Comparison of ENCODE assay signal across 21 cellular contexts in the genomic region with DNA sequence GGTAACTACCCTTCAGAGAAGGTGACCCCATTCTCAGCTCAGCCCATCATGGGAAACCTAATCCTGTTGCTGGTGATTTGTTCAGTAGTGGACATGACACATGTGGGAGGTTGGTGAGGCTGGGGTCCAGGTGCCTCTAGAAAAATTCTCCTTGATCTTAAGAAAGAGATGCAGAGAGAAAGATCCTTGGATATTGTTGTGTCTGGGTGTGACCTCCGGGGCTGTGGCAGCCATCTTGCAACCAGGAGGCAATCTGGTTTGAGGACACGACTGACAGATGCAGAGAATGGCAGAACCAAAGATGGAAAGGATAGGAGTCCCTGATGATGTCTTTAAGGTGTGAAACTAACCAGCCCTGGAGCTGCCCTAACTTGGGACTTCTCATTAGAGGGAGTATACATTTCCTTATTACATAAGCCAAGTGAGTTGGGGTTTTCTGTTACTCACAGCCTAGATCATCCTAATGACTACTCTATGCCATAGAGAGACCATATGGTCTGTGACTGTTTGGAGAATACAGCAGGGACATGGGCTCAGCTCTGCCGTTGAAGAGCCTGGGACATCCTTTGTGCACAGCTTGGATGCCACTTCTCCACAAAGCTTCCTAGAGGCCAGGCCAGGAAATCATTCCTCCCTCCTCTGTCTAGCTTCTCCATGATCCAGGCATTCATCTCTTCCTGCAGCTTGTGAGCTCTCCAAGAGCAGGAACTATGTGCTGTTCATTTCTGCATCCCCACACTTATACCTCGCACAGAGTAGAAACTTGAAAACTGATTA. TPM values are rescaled to one million over a fixed set of nuclear protein-coding genes. Genes with fewer than 3 reads are reported as not detected.
DNase-seq lines count a peak whose midpoint lies in the region; ATAC-seq, FAIRE-seq and TF ChIP-seq lines count a peak whose summit lies in the region.
"Had no signal": no experiment of that assay in that cellular context is flagged by ENCODE, and none has a peak within 500 bp of the region (broad histone marks: within the 10 kb centered on the region; RNA-seq: fewer than 3 reads in every experiment).

No MANE protein-coding gene starts in this region.

- no peak for ATAC-seq in activated CD8-positive, alpha-beta T cell treated with anti-CD3 and anti-CD28 coated beads for 36 hours
- no peak for ATAC-seq in GM18867 (IDR thresholded peaks at IDR 0.05; ENCODE audit: unreplicated experiment)
- ATAC-seq in natural killer cell treated with Interleukin-12 subunit alpha and Interleukin-12 subunit beta and Interleukin-15 and Interleukin-18, amount 100 ng/mL, for 72 hours: no peak
- ATAC-seq: naive thymus-derived CD8-positive, alpha-beta T cell; stimulated activated naive CD8-positive, alpha-beta T cell treated with anti-CD3 and anti-CD28 coated beads, Interleukin-15, Interleukin-2, amounts not matched to agents 100 U/mL and 50 U/mL, for 24 hours had no signal

- H3K9me3 ChIP-seq in GM23248 (ENCODE audit: low read depth): no peaks in the 10 kb centered on the region
- H3K9me3 ChIP-seq: MG63, right lobe of liver had no signal

- H3K4me1 ChIP-seq in GM23248 (ENCODE audit: insufficient read depth): peaks cover 42% of the 10 kb centered on the region
- H3K4me1 ChIP-seq: parathyroid adenoma, right lobe of liver had no signal

- intact Hi-C loops in activated CD8-positive, alpha-beta T cell treated with anti-CD3 and anti-CD28 coated beads for 36 hours (cut with micrococcal nuclease): loop anchor here (10.0 kb wide), 1 partner anchor 135 kb away; no protein-coding TSS in a partner anchor

- no peak overlapping the region for H3K4me3 ChIP-seq in GM23248
- no peak overlapping the region for H3K4me3 ChIP-seq in bronchial epithelial cell (ENCODE audit: low read depth, low read length)
- H3K4me3 ChIP-seq: MG63, right lobe of liver had no signal

- H3K79me2 ChIP-seq in GM23248 (ENCODE audit: insufficient read depth): peaks cover 74% of the 10 kb centered on the region
- H3K79me2 ChIP-seq: parathyroid adenoma had no signal

- peaks cover 10% of the 10 kb centered on the region for H3K27me3 Mint-ChIP-seq in activated CD8-positive, alpha-beta T cell treated with anti-CD3 and anti-CD28 coated beads for 36 hours
- peaks cover 14 to 28% of the 10 kb centered on the region in 2 donors for H3K27me3 Mint-ChIP-seq in natural killer cell treated with Interleukin-12 subunit alpha and Interleukin-12 subunit beta and Interleukin-15 and Interleukin-18, amount 100 ng/mL, for 72 hours

- no peaks in the 10 kb centered on the region for H4K20me1 ChIP-seq in GM23248 (ENCODE audit: insufficient read depth)

- in situ Hi-C loops in GM23248 (cut with MboI): no loop called here

- peaks cover 16% of the 10 kb centered on the region for H3K4me1 Mint-ChIP-seq in activated CD8-positive, alpha-beta T cell treated with anti-CD3 and anti-CD28 coated beads for 36 hours (ENCODE audit: low read depth)
- H3K4me1 Mint-ChIP-seq in natural killer cell treated with Interleukin-12 subunit alpha and Interleukin-12 subunit beta and Interleukin-15 and Interleukin-18, amount 100 ng/mL, for 72 hours (ENCODE audit: low read depth in 2 of 2): peaks cover 12 to 16% of the 10 kb centered on the region in 2 donors

- H3K27ac ChIP-seq in GM23248: peak overlapping the region; percentile 26
- H3K27ac ChIP-seq: parathyroid adenoma, right lobe of liver had no signal

- peak; percentile 63 for DNase-seq in GM23248
- peak; percentile 53 for DNase-seq in RPMI7951 (ENCODE audit: low read depth)
- DNase-seq in bronchial epithelial cell (ENCODE audit: low read depth): peak; percentile 89
- DNase-seq in mesenteric fat pad (ENCODE audit: low spot score): peak; percentile 73
- DNase-seq in stimulated activated naive CD4-positive, alpha-beta T cell treated with Interleukin-2 at 50 U/mL for 16 hours (lab: John Stamatoyannopoulos, UW): no peak
- DNase-seq in activated CD8-positive, alpha-beta T cell treated with anti-CD3 and anti-CD28 coated beads for 36 hours: no peak
- DNase-seq in natural killer cell treated with Interleukin-12 subunit alpha and Interleukin-12 subunit beta and Interleukin-15 and Interleukin-18, amount 100 ng/mL, for 72 hours (ENCODE audit: low spot score): no peak
- DNase-seq: activated CD4-positive, alpha-beta T cell treated with anti-CD3 and anti-CD28 coated beads, Interleukin-2, amount 10 ng/mL, durations not matched to agents 7 days and 5 days; activated naive CD4-positive, alpha-beta T cell treated with anti-CD3 and anti-CD28 coated beads, Interleukin-2, amount 10 ng/mL, durations not matched to agents 7 days and 5 days; anterior cingulate cortex; erythroblast; foreskin melanocyte; MG63; midbrain; naive thymus-derived CD8-positive, alpha-beta T cell; right lobe of liver; stimulated activated CD4-positive, alpha-beta T cell treated with anti-CD3 and anti-CD28 coated beads, Interleukin-12 subunit alpha, Interleukin-12 subunit beta, amount 100 ng/mL, for 4 hours; stimulated activated CD4-positive, alpha-beta T cell treated with anti-CD3 and anti-CD28 coated beads, Interleukin-4, amount 100 ng/mL, for 24 hours; stimulated activated naive CD8-positive, alpha-beta T cell treated with anti-CD3 and anti-CD28 coated beads, Interleukin-15, Interleukin-2, amounts not matched to agents 100 U/mL and 50 U/mL, for 24 hours had no signal

- peak overlapping the region; percentile 6 for H3K4me2 ChIP-seq in GM23248 (ENCODE audit: unreplicated experiment)

- H3F3A ChIP-seq in GM23248 (ENCODE audit: insufficient read depth): peaks cover 33% of the 10 kb centered on the region

- H3K36me3 Mint-ChIP-seq in activated CD8-positive, alpha-beta T cell treated with anti-CD3 and anti-CD28 coated beads for 36 hours (ENCODE audit: low read depth): no peaks in the 10 kb centered on the region
- no peaks in the 10 kb centered on the region for H3K36me3 Mint-ChIP-seq in natural killer cell treated with Interleukin-12 subunit alpha and Interleukin-12 subunit beta and Interleukin-15 and Interleukin-18, amount 100 ng/mL, for 72 hours
- H3K36me3 Mint-ChIP-seq: activated naive CD4-positive, alpha-beta T cell treated with anti-CD3 and anti-CD28 coated beads, Interleukin-2, amount 10 ng/mL, durations not matched to agents 7 days and 5 days; naive thymus-derived CD8-positive, alpha-beta T cell had no signal

- H3K9me2 ChIP-seq in GM23248 (ENCODE audit: insufficient read depth): 0 out of 2 replicates have a peak, but pooled peaks cover 4% of the 10 kb centered on the region

- no peak for FAIRE-seq in bronchial epithelial cell (lab: Jason Lieb, UNC)

- no peak for TF ChIP-seq CTCF in bronchial epithelial cell (IDR thresholded peaks at IDR 0.05; ENCODE audit: insufficient read depth, low read length, severe bottlenecking)
- TF ChIP-seq CTCF in activated CD8-positive, alpha-beta T cell treated with anti-CD3 and anti-CD28 coated beads for 36 hours (IDR thresholded peaks at IDR 0.05): no peak

- H3K9ac ChIP-seq in GM23248: no peak overlapping the region
- H3K9ac ChIP-seq: parathyroid adenoma had no signal

- H3K27me3 ChIP-seq in GM23248 (replicated peaks; ENCODE audit: insufficient read depth): no peaks in the 10 kb centered on the region
- no peaks in the 10 kb centered on the region for H3K27me3 ChIP-seq in bronchial epithelial cell (ENCODE audit: control insufficient read depth, insufficient read depth, low read length)
- H3K27me3 ChIP-seq: MG63, right lobe of liver had no signal

- no peaks in the 10 kb centered on the region for H3K9me3 Mint-ChIP-seq in activated CD8-positive, alpha-beta T cell treated with anti-CD3 and anti-CD28 coated beads for 36 hours
- H3K9me3 Mint-ChIP-seq in natural killer cell treated with Interleukin-12 subunit alpha and Interleukin-12 subunit beta and Interleukin-15 and Interleukin-18, amount 100 ng/mL, for 72 hours: no peaks in the 10 kb centered on the region
- H3K9me3 Mint-ChIP-seq: activated CD4-positive, alpha-beta T cell treated with anti-CD3 and anti-CD28 coated beads, Interleukin-2, amount 10 ng/mL, durations not matched to agents 7 days and 5 days; activated naive CD4-positive, alpha-beta T cell treated with anti-CD3 and anti-CD28 coated beads, Interleukin-2, amount 10 ng/mL, durations not matched to agents 7 days and 5 days; naive thymus-derived CD8-positive, alpha-beta T cell had no signal

- H3K27ac Mint-ChIP-seq in activated CD8-positive, alpha-beta T cell treated with anti-CD3 and anti-CD28 coated beads for 36 hours: no peak overlapping the region
- no peak overlapping the region for H3K27ac Mint-ChIP-seq in natural killer cell treated with Interleukin-12 subunit alpha and Interleukin-12 subunit beta and Interleukin-15 and Interleukin-18, amount 100 ng/mL, for 72 hours
- H3K27ac Mint-ChIP-seq: activated naive CD4-positive, alpha-beta T cell treated with anti-CD3 and anti-CD28 coated beads, Interleukin-2, amount 10 ng/mL, durations not matched to agents 7 days and 5 days had no signal

- H3K4me3 Mint-ChIP-seq in activated CD8-positive, alpha-beta T cell treated with anti-CD3 and anti-CD28 coated beads for 36 hours: no peak overlapping the region
- no peak overlapping the region for H3K4me3 Mint-ChIP-seq in natural killer cell treated with Interleukin-12 subunit alpha and Interleukin-12 subunit beta and Interleukin-15 and Interleukin-18, amount 100 ng/mL, for 72 hours
- H3K4me3 Mint-ChIP-seq: activated CD4-positive, alpha-beta T cell treated with anti-CD3 and anti-CD28 coated beads, Interleukin-2, amount 10 ng/mL, durations not matched to agents 7 days and 5 days; activated naive CD4-positive, alpha-beta T cell treated with anti-CD3 and anti-CD28 coated beads, Interleukin-2, amount 10 ng/mL, durations not matched to agents 7 days and 5 days; naive thymus-derived CD8-positive, alpha-beta T cell had no signal

- H3K36me3 ChIP-seq in GM23248 (ENCODE audit: low read depth) (no peaks in the 10 kb centered on the region), bronchial epithelial cell (ENCODE audit: control insufficient read depth, insufficient read depth, low read length) (no peaks in the 10 kb centered on the region)
- H3K36me3 ChIP-seq: MG63, right lobe of liver had no signal

- CTCF ChIA-PET in activated CD8-positive, alpha-beta T cell treated with anti-CD3 and anti-CD28 coated beads for 36 hours (lab: Charles Lee): interaction anchor here (0.6 kb wide), 1 partner anchor 14 kb away, joined by 3 read pairs; no protein-coding TSS in a partner anchor

- POLR2A ChIA-PET in activated CD8-positive, alpha-beta T cell treated with anti-CD3 and anti-CD28 coated beads for 36 hours (lab: Charles Lee): interaction anchor here (0.9 to 1.1 kb wide), 2 partner anchors 8 to 27 kb away, joined by 3 read pairs; no protein-coding TSS in a partner anchor

- no peak overlapping the region for H2AFZ ChIP-seq in GM23248
- H2AFZ ChIP-seq: parathyroid adenoma had no signal

- WGBS in GM23248 (ENCODE audit: low coverage in 1 of 2, low lambda C conversion rate in 2 of 2, missing lambda C conversion rate in 2 of 2), 2 experiments: 76 to 78% methylated on average over 4 of the region's 4 CpGs

RNA-seq across cellular contexts. Expression of gene HRH1, which starts 45.8 kb away (rescaled TPM):
- 9.0 and 9.1 TPM in 2 replicates for total RNA-seq in GM23248 (2014; rRNA removed; shearing (Covaris generic))
- 7.1 and 8.1 TPM in 2 replicates for polyA plus RNA-seq in GM23248 (2016; fragmentation: Nextera tagmentation; extraction: Ambion mirVana)
- total RNA-seq in RPMI7951 (2014; rRNA removed; shearing (Covaris generic)): 18.8 and 22.6 TPM in 2 replicates
- total RNA-seq in bronchial epithelial cell: 2.6 and 3.7 TPM in 2 replicates
- total RNA-seq in mesenteric fat pad: 3.8 TPM
- under 1 TPM; 0.34 to 0.59 TPM for total RNA-seq in activated CD8-positive, alpha-beta T cell treated with anti-CD3 and anti-CD28 coated beads for 36 hours
- total RNA-seq in natural killer cell treated with Interleukin-12 subunit alpha and Interleukin-12 subunit beta and Interleukin-15 and Interleukin-18, amount 100 ng/mL, for 72 hours: under 1 TPM in 1 of 2 donors, not detected in 1; 0.14 TPM
- total RNA-seq: naive thymus-derived CD8-positive, alpha-beta T cell had no signal
- polyA plus RNA-seq: naive thymus-derived CD8-positive, alpha-beta T cell had no signal

Comparison
In these comparisons a context has a peak if more than half of its experiments do, and no peak if none do; other contexts are left out.
1. DNase-seq: peak in GM23248 (single experiment), RPMI7951 (single experiment), bronchial epithelial cell (single experiment) and mesenteric fat pad (single experiment); none in stimulated activated naive CD4-positive, alpha-beta T cell treated with Interleukin-2 at 50 U/mL for 16 hours (single experiment), activated CD8-positive, alpha-beta T cell treated with anti-CD3 and anti-CD28 coated beads for 36 hours (single experiment) and natural killer cell treated with Interleukin-12 subunit alpha and Interleukin-12 subunit beta and Interleukin-15 and Interleukin-18, amount 100 ng/mL, for 72 hours (single experiment).